8 cellular contexts compared by ENCODE assay signal in the genomic region with DNA sequence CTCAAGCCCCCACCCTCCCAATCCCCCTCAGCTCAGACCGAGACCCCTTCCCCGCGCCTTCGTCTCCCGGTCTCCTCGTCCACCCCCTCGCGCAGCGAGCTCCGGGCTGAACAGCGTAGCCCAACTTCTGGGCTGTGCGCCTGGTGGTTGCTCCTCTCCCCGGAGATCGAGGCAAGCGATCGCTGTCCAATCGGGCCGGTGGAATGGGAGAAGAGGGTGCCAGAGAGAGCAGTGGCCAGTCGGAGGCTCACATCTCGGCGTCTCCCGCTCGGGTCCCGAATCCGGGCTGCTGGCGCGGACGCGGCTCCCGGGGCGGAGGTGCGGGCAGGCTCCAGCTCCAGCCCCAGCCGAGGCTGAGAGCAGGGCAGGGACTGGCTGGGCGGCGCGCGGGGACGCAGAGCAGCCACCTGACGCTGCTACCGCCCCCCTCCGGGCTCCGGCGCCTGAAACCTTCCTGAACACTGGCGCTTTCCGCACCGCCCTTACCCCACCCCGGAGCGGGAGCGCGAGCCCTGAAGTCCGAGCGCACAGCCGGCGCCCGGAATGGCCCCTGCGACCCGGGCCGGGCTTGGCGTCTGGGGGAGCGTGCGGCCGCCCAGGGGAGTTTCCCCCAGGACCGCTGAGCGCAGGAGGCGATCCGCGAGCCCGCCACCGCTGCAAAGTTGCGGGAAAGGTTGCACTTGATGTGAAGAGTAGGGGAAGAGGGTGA. TPM values are rescaled to one million over a fixed set of nuclear protein-coding genes. Genes with fewer than 3 reads are reported as not detected.
DNase-seq lines count a peak whose midpoint lies in the region; ATAC-seq and TF ChIP-seq lines count a peak whose summit lies in the region.

No MANE protein-coding gene starts in this region.

- peak overlapping the region in 48 of 59 donors; percentile 2 to 88 (median 69) for H3K27ac ChIP-seq in dorsolateral prefrontal cortex

- no peaks in the 10 kb centered on the region for H3K36me3 Mint-ChIP-seq in nephron progenitor cell (ENCODE audit: low read depth)
- no peaks in the 10 kb centered on the region for H3K36me3 Mint-ChIP-seq in activated CD4-positive, alpha-beta memory T cell treated with anti-CD3 and anti-CD28 coated beads for 36 hours

- ATAC-seq in GM19467 (IDR thresholded peaks at IDR 0.05; ENCODE audit: unreplicated experiment) (no peak), HG03097 (IDR thresholded peaks at IDR 0.05; ENCODE audit: low FRiP score, unreplicated experiment) (no peak)

- intact Hi-C loops in dorsolateral prefrontal cortex (cut with DNase I): no loop called here
- intact Hi-C loops in activated CD4-positive, alpha-beta memory T cell treated with anti-CD3 and anti-CD28 coated beads for 36 hours (cut with micrococcal nuclease): no loop called here

- H3K27me3 ChIP-seq in H7 (ENCODE audit: control insufficient read depth, insufficient read depth, low read length) (peaks cover 47% of the 10 kb centered on the region), dorsolateral prefrontal cortex (peaks cover 0 to 64% (median 22%) of the 10 kb centered on the region in 45 donors)

- H3K4me1 Mint-ChIP-seq in nephron progenitor cell: peaks cover 28% of the 10 kb centered on the region
- H3K4me1 Mint-ChIP-seq in activated CD4-positive, alpha-beta memory T cell treated with anti-CD3 and anti-CD28 coated beads for 36 hours (ENCODE audit: low read depth): no peaks in the 10 kb centered on the region

- H3K27ac Mint-ChIP-seq in nephron progenitor cell: no peak overlapping the region
- no peak overlapping the region for H3K27ac Mint-ChIP-seq in activated CD4-positive, alpha-beta memory T cell treated with anti-CD3 and anti-CD28 coated beads for 36 hours

- H3K4me3 Mint-ChIP-seq in nephron progenitor cell: peak overlapping the region; percentile 87
- H3K4me3 Mint-ChIP-seq in activated CD4-positive, alpha-beta memory T cell treated with anti-CD3 and anti-CD28 coated beads for 36 hours: no peak overlapping the region

- CTCF ChIA-PET in activated CD4-positive, alpha-beta memory T cell treated with anti-CD3 and anti-CD28 coated beads for 36 hours (lab: Charles Lee): no interaction called here

- H3K4me3 ChIP-seq in H7 (ENCODE audit: insufficient read depth, low read depth, low read length): peak overlapping the region; percentile 61
- peak overlapping the region; percentile 39 to 77 (median 62) for H3K4me3 ChIP-seq in dorsolateral prefrontal cortex

- H3K27me3 Mint-ChIP-seq in nephron progenitor cell (ENCODE audit: low read depth, poor library complexity): peaks cover 27% of the 10 kb centered on the region
- peaks cover 23% of the 10 kb centered on the region for H3K27me3 Mint-ChIP-seq in activated CD4-positive, alpha-beta memory T cell treated with anti-CD3 and anti-CD28 coated beads for 36 hours

- no peaks in the 10 kb centered on the region for H3K36me3 ChIP-seq in H7 (replicated peaks; ENCODE audit: control insufficient read depth, insufficient read depth, low read length)

- H3K9me3 Mint-ChIP-seq in nephron progenitor cell: no peaks in the 10 kb centered on the region
- no peaks in the 10 kb centered on the region for H3K9me3 Mint-ChIP-seq in activated CD4-positive, alpha-beta memory T cell treated with anti-CD3 and anti-CD28 coated beads for 36 hours

- DNase-seq in H7 (peak; percentile 87), NCI-H2196 (lab: John Stamatoyannopoulos, UW; ENCODE audit: unreplicated experiment) (peak; percentile 69), dorsolateral prefrontal cortex (peak in 9 of 10 donors; percentile 10 to 72 (median 48)), nephron progenitor cell (peak; percentile 87), LoVo (ENCODE audit: low spot score) (no peak)
- no peak for DNase-seq in activated CD4-positive, alpha-beta memory T cell treated with anti-CD3 and anti-CD28 coated beads for 36 hours

- POLR2A ChIA-PET in activated CD4-positive, alpha-beta memory T cell treated with anti-CD3 and anti-CD28 coated beads for 36 hours (lab: Charles Lee): no interaction called here

- TF ChIP-seq CTCF in dorsolateral prefrontal cortex (IDR thresholded peaks at IDR 0.05 in 54 of 56, conservative IDR thresholded peaks at IDR 0.05 in 2 of 56; ENCODE audit: low read depth in 1 of 56, partially characterized antibody in 56 of 56) (peak in 3 of 56 donors; percentile 2 to 14 (median 10)), nephron progenitor cell (IDR thresholded peaks at IDR 0.05) (no peak)

RNA-seq across cellular contexts. Expression of gene KCNH5, which starts 0.5 kb away (rescaled TPM):
- 0.21 and 0.37 TPM in 2 replicates for total RNA-seq in H7 (2014; rRNA removed; shearing (Covaris generic))
- 10 to 100 TPM in 119 of 120 experiments, 1 to 10 TPM in 1; 5.4 to 56.4 (median 27.2) TPM for total RNA-seq in dorsolateral prefrontal cortex
- total RNA-seq in activated CD4-positive, alpha-beta memory T cell treated with anti-CD3 and anti-CD28 coated beads for 36 hours: not detected

Comparison
In these comparisons a context has a peak if more than half of its experiments do, and no peak if none do; other contexts are left out.
1. DNase-seq: peak in H7 (single experiment), NCI-H2196 (single experiment), dorsolateral prefrontal cortex (9 of 10) and nephron progenitor cell (single experiment); none in LoVo (single experiment) and activated CD4-positive, alpha-beta memory T cell treated with anti-CD3 and anti-CD28 coated beads for 36 hours (single experiment).